ENCODE assay signal across 8 cellular contexts in genomic region chr20:35699127-35699913, GRCh38. TPM values are rescaled to one million over a fixed set of nuclear protein-coding genes. Genes with fewer than 3 reads are reported as not detected.
DNase-seq lines count a peak whose midpoint lies in the region; ATAC-seq, FAIRE-seq and TF ChIP-seq lines count a peak whose summit lies in the region.

Gene NFS1, minus strand, starts transcription at chr20:35699352. Its CDS starts 64 bp downstream, at chr20:35699288.
Gene ROMO1, plus strand, starts transcription at chr20:35699405. Its CDS starts 228 bp downstream, at chr20:35699633.

- POLR2A ChIA-PET in WTC11 (lab: Charles Lee): interaction anchor here (0.9 to 1.7 kb wide), 6 partner anchors 43 to 255 kb away, joined by 3 to 6 read pairs (median 4); partner anchors contain the start of genes ERGIC3, RBM39, SCAND1 and SPAG4

- no peak for TF ChIP-seq CTCF in WTC11 (IDR thresholded peaks at IDR 0.05)
- peak; percentile 20 for TF ChIP-seq CTCF in bronchial epithelial cell (IDR thresholded peaks at IDR 0.05; ENCODE audit: insufficient read depth, low read length, severe bottlenecking)

- CTCF ChIA-PET in WTC11 (lab: Charles Lee): interaction anchor here (0.6 to 1.5 kb wide), 4 partner anchors 20 to 874 kb away, joined by 3 to 5 read pairs (median 3); partner anchors contain the start of genes RBM39 and TGIF2

- peaks cover 6% of the 10 kb centered on the region for H3K36me3 ChIP-seq in bronchial epithelial cell (ENCODE audit: control insufficient read depth, insufficient read depth, low read length)

- H3K4me3 ChIP-seq in bronchial epithelial cell (ENCODE audit: low read depth, low read length): peak within 1 kb of the TSS; percentile 97

- FAIRE-seq in bronchial epithelial cell (lab: Jason Lieb, UNC): no peak

- H3K4me3 Mint-ChIP-seq in WTC11: peak within 1 kb of the TSS; percentile 93

- peak within 1 kb of the TSS; percentile 96 for H3K27ac Mint-ChIP-seq in WTC11

- no peaks in the 10 kb centered on the region for H3K27me3 ChIP-seq in bronchial epithelial cell (ENCODE audit: control insufficient read depth, insufficient read depth, low read length)

- ATAC-seq in GM18520 (IDR thresholded peaks at IDR 0.05; ENCODE audit: unreplicated experiment) (peak; percentile 81), HG03095 (IDR thresholded peaks at IDR 0.05; ENCODE audit: unreplicated experiment) (peak; percentile 77), WTC11 (peak; percentile 86)

- H3K27me3 Mint-ChIP-seq in WTC11 (ENCODE audit: low read depth): no peaks in the 10 kb centered on the region

- H3K4me1 Mint-ChIP-seq in WTC11: peaks cover 19% of the 10 kb centered on the region

- H3K9me3 Mint-ChIP-seq in WTC11: no peaks in the 10 kb centered on the region

- peaks cover 27% of the 10 kb centered on the region for H3K36me3 Mint-ChIP-seq in WTC11

- peak; percentile 71 for DNase-seq in A172 (ENCODE audit: low spot score)
- DNase-seq in NCI-H2196 treated with DMSO at 0.1 percent for 48 hours (lab: John Stamatoyannopoulos, UW; ENCODE audit: unreplicated experiment): peak; percentile 82
- peak; percentile 85 for DNase-seq in WTC11 (ENCODE audit: low spot score)
- peak; percentile 59 for DNase-seq in bronchial epithelial cell (ENCODE audit: low read depth)
- peak; percentile 95 for DNase-seq in iPS-NIHi7 (ENCODE audit: extremely low spot score)
- peak; percentile 50 for DNase-seq in smooth muscle cell of the brain vasculature (ENCODE audit: low read depth, low spot score)

TF ChIP-seq in WTC11, 78 proteins besides CTCF, POLR2A, EP300 and RAD21 (continues in another document):
- TF ChIP-seq STAT6 (CRISPR knock-in tag; conservative IDR thresholded peaks at IDR 0.05; ENCODE audit: low read depth): 0 out of 2 replicates have a peak, but pooled peaks have one; percentile 48
- no peak for TF ChIP-seq ZNF425 (CRISPR knock-in tag; conservative IDR thresholded peaks at IDR 0.05)
- no peak for TF ChIP-seq JAZF1 (CRISPR knock-in tag; IDR thresholded peaks at IDR 0.05)
- no peak for TF ChIP-seq ZNF317 (CRISPR knock-in tag; IDR thresholded peaks at IDR 0.05; ENCODE audit: borderline replicate concordance, low read depth)
- TF ChIP-seq ZNF232 (CRISPR knock-in tag; IDR thresholded peaks at IDR 0.05): peak; percentile 78; the same call in 1 of the 2 replicates
- TF ChIP-seq SOX15 (CRISPR knock-in tag; IDR thresholded peaks at IDR 0.05): no peak
- peak; percentile 90 for TF ChIP-seq ZBTB21 (CRISPR knock-in tag; IDR thresholded peaks at IDR 0.05; ENCODE audit: borderline replicate concordance)
- TF ChIP-seq TCF7 (CRISPR knock-in tag; IDR thresholded peaks at IDR 0.05; ENCODE audit: low read depth): no peak
- TF ChIP-seq ERG (CRISPR knock-in tag; IDR thresholded peaks at IDR 0.05): no peak
- TF ChIP-seq USF1 (CRISPR knock-in tag; IDR thresholded peaks at IDR 0.05): no peak
- TF ChIP-seq TEAD1 (CRISPR knock-in tag; IDR thresholded peaks at IDR 0.05): no peak
- no peak for TF ChIP-seq NR1H2 (CRISPR knock-in tag; IDR thresholded peaks at IDR 0.05)
- 0 out of 2 replicates have a peak, but pooled peaks have one; percentile 20 for TF ChIP-seq ESRRA (CRISPR knock-in tag; IDR thresholded peaks at IDR 0.05; ENCODE audit: borderline replicate concordance)
- TF ChIP-seq PRRX2 (CRISPR knock-in tag; IDR thresholded peaks at IDR 0.05): no peak
- TF ChIP-seq ZMAT4 (CRISPR knock-in tag; IDR thresholded peaks at IDR 0.05): no peak
- no peak for TF ChIP-seq RORB (CRISPR knock-in tag; IDR thresholded peaks at IDR 0.05)
- peak; percentile 94 for TF ChIP-seq HMGXB4 (CRISPR knock-in tag; IDR thresholded peaks at IDR 0.05)
- TF ChIP-seq NFYB (CRISPR knock-in tag; conservative IDR thresholded peaks at IDR 0.05; ENCODE audit: low read depth): no peak
- no peak for TF ChIP-seq MXD4 (CRISPR knock-in tag; IDR thresholded peaks at IDR 0.05; ENCODE audit: borderline replicate concordance)
- 0 out of 2 replicates have a peak, but pooled peaks have one; percentile 39 for TF ChIP-seq CBFB (CRISPR knock-in tag; IDR thresholded peaks at IDR 0.05; ENCODE audit: low read depth)

RNA-seq across cellular contexts. Expression of gene NFS1, which starts in this region (rescaled TPM):
- 36.7 and 48.0 TPM in 2 replicates for total RNA-seq in A172 (2014; rRNA removed; shearing (Covaris generic))
- total RNA-seq in WTC11 (2021): 36.1 to 39.8 TPM (median 36.8 TPM) in 3 replicates
- total RNA-seq in bronchial epithelial cell: 14.1 and 15.5 TPM in 2 replicates

RNA-seq across cellular contexts. Expression of gene ROMO1, which starts in this region (rescaled TPM):
- total RNA-seq in A172 (2014; rRNA removed; shearing (Covaris generic)): 301 and 351 TPM in 2 replicates
- total RNA-seq in WTC11 (2021): 213 to 249 TPM (median 245 TPM) in 3 replicates
- total RNA-seq in bronchial epithelial cell: 165 and 270 TPM in 2 replicates

Comparison
In these comparisons a context has a peak if more than half of its experiments do, and no peak if none do; other contexts are left out.
1. Peak in every context shown above with its lines: DNase-seq, ATAC-seq and H3K4me3 ChIP-seq.